ENCODE assay signal across 2 cellular contexts in genomic region chr2:23668756-23669304, GRCh38.
TF ChIP-seq lines count a peak whose summit lies in the region.

No MANE protein-coding gene starts in this region.

TF ChIP-seq in SK-N-SH, 30 proteins besides CTCF, POLR2A, EP300 and RAD21 (continued from another document):
- TF ChIP-seq CHD2 (IDR thresholded peaks at IDR 0.05; ENCODE audit: low read length, partially characterized antibody) (no peak), YY1 (IDR thresholded peaks at IDR 0.05; ENCODE audit: low read depth) (no peak), SMC3 (IDR thresholded peaks at IDR 0.05; ENCODE audit: low read depth, low read length) (no peak), EZH2phosphoT487 (IDR thresholded peaks at IDR 0.05; ENCODE audit: borderline replicate concordance, low read depth) (no peak), FOXJ3 (CRISPR knock-in tag; IDR thresholded peaks at IDR 0.05) (no peak), SIN3A (IDR thresholded peaks at IDR 0.05; ENCODE audit: borderline replicate concordance, low read depth, low read length) (no peak), TEAD4 (IDR thresholded peaks at IDR 0.05; ENCODE audit: borderline replicate concordance, insufficient read depth) (no peak), POLR2AphosphoS5 (IDR thresholded peaks at IDR 0.05; ENCODE audit: low read depth, low read length) (no peak)
- TF ChIP-seq, protein P1, sequence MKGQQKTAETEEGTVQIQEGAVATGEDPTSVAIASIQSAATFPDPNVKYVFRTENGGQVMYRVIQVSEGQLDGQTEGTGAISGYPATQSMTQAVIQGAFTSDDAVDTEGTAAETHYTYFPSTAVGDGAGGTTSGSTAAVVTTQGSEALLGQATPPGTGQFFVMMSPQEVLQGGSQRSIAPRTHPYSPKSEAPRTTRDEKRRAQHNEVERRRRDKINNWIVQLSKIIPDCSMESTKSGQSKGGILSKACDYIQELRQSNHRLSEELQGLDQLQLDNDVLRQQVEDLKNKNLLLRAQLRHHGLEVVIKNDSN (IDR thresholded peaks at IDR 0.05; ENCODE audit: borderline replicate concordance, low read depth) = no peak
- TF ChIP-seq, protein P2, sequence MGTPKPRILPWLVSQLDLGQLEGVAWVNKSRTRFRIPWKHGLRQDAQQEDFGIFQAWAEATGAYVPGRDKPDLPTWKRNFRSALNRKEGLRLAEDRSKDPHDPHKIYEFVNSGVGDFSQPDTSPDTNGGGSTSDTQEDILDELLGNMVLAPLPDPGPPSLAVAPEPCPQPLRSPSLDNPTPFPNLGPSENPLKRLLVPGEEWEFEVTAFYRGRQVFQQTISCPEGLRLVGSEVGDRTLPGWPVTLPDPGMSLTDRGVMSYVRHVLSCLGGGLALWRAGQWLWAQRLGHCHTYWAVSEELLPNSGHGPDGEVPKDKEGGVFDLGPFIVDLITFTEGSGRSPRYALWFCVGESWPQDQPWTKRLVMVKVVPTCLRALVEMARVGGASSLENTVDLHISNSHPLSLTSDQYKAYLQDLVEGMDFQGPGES (IDR thresholded peaks at IDR 0.05; ENCODE audit: low read depth, low read length) = no peak

TF ChIP-seq in SK-N-SH treated with all-trans-retinoic acid at 6 μM for 48 hours, 23 proteins besides CTCF, POLR2A, EP300 and RAD21 (continued from another document):
- TF ChIP-seq PATZ1 (CRISPR knock-in tag; IDR thresholded peaks at IDR 0.05; ENCODE audit: borderline replicate concordance) (no peak), OSR1 (CRISPR knock-in tag; IDR thresholded peaks at IDR 0.05) (no peak), CSDC2 (CRISPR knock-in tag; IDR thresholded peaks at IDR 0.05) (no peak), ZNF70 (CRISPR knock-in tag; IDR thresholded peaks at IDR 0.05) (no peak), SNAI2 (CRISPR knock-in tag; IDR thresholded peaks at IDR 0.05) (no peak), ISL1 (CRISPR knock-in tag; IDR thresholded peaks at IDR 0.05) (no peak), TOX (CRISPR knock-in tag; IDR thresholded peaks at IDR 0.05; ENCODE audit: borderline replicate concordance) (no peak), RARB (CRISPR knock-in tag; IDR thresholded peaks at IDR 0.05) (no peak)
- TF ChIP-seq, protein P3, sequence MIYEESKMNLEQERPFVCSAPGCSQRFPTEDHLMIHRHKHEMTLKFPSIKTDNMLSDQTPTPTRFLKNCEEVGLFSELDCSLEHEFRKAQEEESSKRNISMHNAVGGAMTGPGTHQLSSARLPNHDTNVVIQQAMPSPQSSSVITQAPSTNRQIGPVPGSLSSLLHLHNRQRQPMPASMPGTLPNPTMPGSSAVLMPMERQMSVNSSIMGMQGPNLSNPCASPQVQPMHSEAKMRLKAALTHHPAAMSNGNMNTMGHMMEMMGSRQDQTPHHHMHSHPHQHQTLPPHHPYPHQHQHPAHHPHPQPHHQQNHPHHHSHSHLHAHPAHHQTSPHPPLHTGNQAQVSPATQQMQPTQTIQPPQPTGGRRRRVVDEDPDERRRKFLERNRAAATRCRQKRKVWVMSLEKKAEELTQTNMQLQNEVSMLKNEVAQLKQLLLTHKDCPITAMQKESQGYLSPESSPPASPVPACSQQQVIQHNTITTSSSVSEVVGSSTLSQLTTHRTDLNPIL (CRISPR knock-in tag; IDR thresholded peaks at IDR 0.05; ENCODE audit: low read depth) = no peak
